ENCODE assay signal across 1 cellular context in the genomic region with DNA sequence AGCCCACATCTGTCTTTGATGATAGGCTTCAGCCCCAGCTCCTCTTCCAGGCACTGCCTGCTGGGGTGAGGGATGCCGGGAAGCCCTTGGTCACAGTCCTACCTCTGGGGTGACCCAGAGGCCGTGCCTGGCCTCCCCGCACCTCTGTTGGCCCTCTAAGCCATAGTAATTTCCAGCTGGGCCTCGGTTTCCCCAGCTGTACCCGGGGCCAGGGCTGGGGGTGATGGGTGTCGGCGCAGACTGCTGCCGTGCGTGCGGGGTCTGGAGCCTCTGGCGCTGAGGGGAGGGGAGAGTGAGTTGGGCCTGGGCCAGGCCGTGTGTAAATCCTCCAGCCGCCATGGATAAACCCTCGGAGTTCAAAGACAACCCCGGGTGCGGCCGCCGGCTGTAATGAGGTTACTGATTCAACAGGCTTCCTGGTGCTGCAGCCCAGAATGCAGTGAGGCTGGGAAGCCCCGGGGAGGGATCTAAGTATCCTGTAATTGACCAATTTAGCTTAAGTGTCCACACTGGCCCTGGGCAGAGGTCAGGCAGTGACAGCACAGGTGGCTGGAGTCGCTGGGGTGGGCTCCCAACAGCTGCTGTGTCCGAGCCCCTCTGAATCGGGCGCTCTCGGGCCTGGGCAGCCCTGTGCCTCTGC.
TF ChIP-seq lines count a peak whose summit lies in the region.

No MANE protein-coding gene starts in this region.

TF ChIP-seq in HepG2, 621 proteins besides CTCF, POLR2A, EP300 and RAD21 (continued from another document and continues in another):
- TF ChIP-seq ATF3 (CRISPR knock-in tag; IDR thresholded peaks at IDR 0.05) (no peak), U2AF2 (IDR thresholded peaks at IDR 0.05; ENCODE audit: low read depth, low read length) (no peak), PLSCR1 (CRISPR knock-in tag; IDR thresholded peaks at IDR 0.05; ENCODE audit: borderline replicate concordance) (no peak), STAT5B (CRISPR knock-in tag; IDR thresholded peaks at IDR 0.05) (no peak), ZNF530 (CRISPR knock-in tag; IDR thresholded peaks at IDR 0.05; ENCODE audit: low read depth) (no peak), SMC3 (IDR thresholded peaks at IDR 0.05; ENCODE audit: low read length) (no peak), KLF15 (CRISPR knock-in tag; IDR thresholded peaks at IDR 0.05; ENCODE audit: borderline replicate concordance) (no peak), MTA3 (CRISPR knock-in tag; IDR thresholded peaks at IDR 0.05) (no peak), NPAS2 (CRISPR knock-in tag; IDR thresholded peaks at IDR 0.05; ENCODE audit: borderline replicate concordance) (no peak), ZNF10 (CRISPR knock-in tag; IDR thresholded peaks at IDR 0.05; ENCODE audit: borderline replicate concordance, low read depth) (no peak), ARID3A (IDR thresholded peaks at IDR 0.05; ENCODE audit: low read depth, low read length) (0 out of 2 replicates have a peak, but pooled peaks have one; percentile 31), GPBP1L1 (CRISPR knock-in tag; IDR thresholded peaks at IDR 0.05) (no peak), JUND (CRISPR knock-in tag; IDR thresholded peaks at IDR 0.05) (no peak), ZBTB1 (CRISPR knock-in tag; IDR thresholded peaks at IDR 0.05; ENCODE audit: borderline replicate concordance) (no peak), NFKB2 (CRISPR knock-in tag; IDR thresholded peaks at IDR 0.05; ENCODE audit: borderline replicate concordance) (peak; percentile 26; the same call in 1 of the 2 replicates), ZKSCAN1 (IDR thresholded peaks at IDR 0.05; ENCODE audit: low read length) (no peak), NR2F2 (IDR thresholded peaks at IDR 0.05; ENCODE audit: borderline replicate concordance, low read depth) (no peak), GLI4 (CRISPR knock-in tag; IDR thresholded peaks at IDR 0.05; ENCODE audit: borderline replicate concordance) (no peak), USF2 (IDR thresholded peaks at IDR 0.05; ENCODE audit: low read depth, low read length) (no peak), USF2 (CRISPR knock-in tag; IDR thresholded peaks at IDR 0.05; ENCODE audit: borderline replicate concordance) (no peak), ZNF850 (CRISPR knock-in tag; conservative IDR thresholded peaks at IDR 0.05) (no peak), ZKSCAN5 (CRISPR knock-in tag; IDR thresholded peaks at IDR 0.05) (no peak), WIZ (CRISPR knock-in tag; IDR thresholded peaks at IDR 0.05) (no peak), ZNF747 (CRISPR knock-in tag; IDR thresholded peaks at IDR 0.05; ENCODE audit: borderline replicate concordance) (peak; percentile 71; the same call in 1 of the 2 replicates), ZNF572 (CRISPR knock-in tag; IDR thresholded peaks at IDR 0.05) (no peak), EZH2 (conservative IDR thresholded peaks at IDR 0.05; ENCODE audit: low read depth, low read length) (no peak), ZNF557 (CRISPR knock-in tag; IDR thresholded peaks at IDR 0.05) (no peak), SYNCRIP (IDR thresholded peaks at IDR 0.05; ENCODE audit: insufficient read depth, low read depth, low read length) (no peak), SATB2 (CRISPR knock-in tag; IDR thresholded peaks at IDR 0.05) (no peak), ZNF362 (CRISPR knock-in tag; IDR thresholded peaks at IDR 0.05; ENCODE audit: borderline replicate concordance) (no peak), ZFP62 (CRISPR knock-in tag; IDR thresholded peaks at IDR 0.05) (no peak), NR3C1 (CRISPR knock-in tag; IDR thresholded peaks at IDR 0.05) (no peak), ZNF143 (CRISPR knock-in tag; IDR thresholded peaks at IDR 0.05) (0 out of 2 replicates have a peak, but pooled peaks have one; percentile 32)
- TF ChIP-seq, protein P1, sequence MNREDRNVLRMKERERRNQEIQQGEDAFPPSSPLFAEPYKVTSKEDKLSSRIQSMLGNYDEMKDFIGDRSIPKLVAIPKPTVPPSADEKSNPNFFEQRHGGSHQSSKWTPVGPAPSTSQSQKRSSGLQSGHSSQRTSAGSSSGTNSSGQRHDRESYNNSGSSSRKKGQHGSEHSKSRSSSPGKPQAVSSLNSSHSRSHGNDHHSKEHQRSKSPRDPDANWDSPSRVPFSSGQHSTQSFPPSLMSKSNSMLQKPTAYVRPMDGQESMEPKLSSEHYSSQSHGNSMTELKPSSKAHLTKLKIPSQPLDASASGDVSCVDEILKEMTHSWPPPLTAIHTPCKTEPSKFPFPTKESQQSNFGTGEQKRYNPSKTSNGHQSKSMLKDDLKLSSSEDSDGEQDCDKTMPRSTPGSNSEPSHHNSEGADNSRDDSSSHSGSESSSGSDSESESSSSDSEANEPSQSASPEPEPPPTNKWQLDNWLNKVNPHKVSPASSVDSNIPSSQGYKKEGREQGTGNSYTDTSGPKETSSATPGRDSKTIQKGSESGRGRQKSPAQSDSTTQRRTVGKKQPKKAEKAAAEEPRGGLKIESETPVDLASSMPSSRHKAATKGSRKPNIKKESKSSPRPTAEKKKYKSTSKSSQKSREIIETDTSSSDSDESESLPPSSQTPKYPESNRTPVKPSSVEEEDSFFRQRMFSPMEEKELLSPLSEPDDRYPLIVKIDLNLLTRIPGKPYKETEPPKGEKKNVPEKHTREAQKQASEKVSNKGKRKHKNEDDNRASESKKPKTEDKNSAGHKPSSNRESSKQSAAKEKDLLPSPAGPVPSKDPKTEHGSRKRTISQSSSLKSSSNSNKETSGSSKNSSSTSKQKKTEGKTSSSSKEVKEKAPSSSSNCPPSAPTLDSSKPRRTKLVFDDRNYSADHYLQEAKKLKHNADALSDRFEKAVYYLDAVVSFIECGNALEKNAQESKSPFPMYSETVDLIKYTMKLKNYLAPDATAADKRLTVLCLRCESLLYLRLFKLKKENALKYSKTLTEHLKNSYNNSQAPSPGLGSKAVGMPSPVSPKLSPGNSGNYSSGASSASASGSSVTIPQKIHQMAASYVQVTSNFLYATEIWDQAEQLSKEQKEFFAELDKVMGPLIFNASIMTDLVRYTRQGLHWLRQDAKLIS (CRISPR knock-in tag; IDR thresholded peaks at IDR 0.05) = 0 out of 2 replicates have a peak, but pooled peaks have one; percentile 33
- TF ChIP-seq, protein P2, sequence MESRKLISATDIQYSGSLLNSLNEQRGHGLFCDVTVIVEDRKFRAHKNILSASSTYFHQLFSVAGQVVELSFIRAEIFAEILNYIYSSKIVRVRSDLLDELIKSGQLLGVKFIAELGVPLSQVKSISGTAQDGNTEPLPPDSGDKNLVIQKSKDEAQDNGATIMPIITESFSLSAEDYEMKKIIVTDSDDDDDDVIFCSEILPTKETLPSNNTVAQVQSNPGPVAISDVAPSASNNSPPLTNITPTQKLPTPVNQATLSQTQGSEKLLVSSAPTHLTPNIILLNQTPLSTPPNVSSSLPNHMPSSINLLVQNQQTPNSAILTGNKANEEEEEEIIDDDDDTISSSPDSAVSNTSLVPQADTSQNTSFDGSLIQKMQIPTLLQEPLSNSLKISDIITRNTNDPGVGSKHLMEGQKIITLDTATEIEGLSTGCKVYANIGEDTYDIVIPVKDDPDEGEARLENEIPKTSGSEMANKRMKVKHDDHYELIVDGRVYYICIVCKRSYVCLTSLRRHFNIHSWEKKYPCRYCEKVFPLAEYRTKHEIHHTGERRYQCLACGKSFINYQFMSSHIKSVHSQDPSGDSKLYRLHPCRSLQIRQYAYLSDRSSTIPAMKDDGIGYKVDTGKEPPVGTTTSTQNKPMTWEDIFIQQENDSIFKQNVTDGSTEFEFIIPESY (CRISPR knock-in tag; IDR thresholded peaks at IDR 0.05) = no peak
- TF ChIP-seq, protein P3, sequence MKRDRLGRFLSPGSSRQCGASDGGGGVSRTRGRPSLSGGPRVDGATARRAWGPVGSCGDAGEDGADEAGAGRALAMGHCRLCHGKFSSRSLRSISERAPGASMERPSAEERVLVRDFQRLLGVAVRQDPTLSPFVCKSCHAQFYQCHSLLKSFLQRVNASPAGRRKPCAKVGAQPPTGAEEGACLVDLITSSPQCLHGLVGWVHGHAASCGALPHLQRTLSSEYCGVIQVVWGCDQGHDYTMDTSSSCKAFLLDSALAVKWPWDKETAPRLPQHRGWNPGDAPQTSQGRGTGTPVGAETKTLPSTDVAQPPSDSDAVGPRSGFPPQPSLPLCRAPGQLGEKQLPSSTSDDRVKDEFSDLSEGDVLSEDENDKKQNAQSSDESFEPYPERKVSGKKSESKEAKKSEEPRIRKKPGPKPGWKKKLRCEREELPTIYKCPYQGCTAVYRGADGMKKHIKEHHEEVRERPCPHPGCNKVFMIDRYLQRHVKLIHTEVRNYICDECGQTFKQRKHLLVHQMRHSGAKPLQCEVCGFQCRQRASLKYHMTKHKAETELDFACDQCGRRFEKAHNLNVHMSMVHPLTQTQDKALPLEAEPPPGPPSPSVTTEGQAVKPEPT (CRISPR knock-in tag; IDR thresholded peaks at IDR 0.05; ENCODE audit: low read depth) = 0 out of 2 replicates have a peak, but pooled peaks have one; percentile 40
- TF ChIP-seq, protein P4, sequence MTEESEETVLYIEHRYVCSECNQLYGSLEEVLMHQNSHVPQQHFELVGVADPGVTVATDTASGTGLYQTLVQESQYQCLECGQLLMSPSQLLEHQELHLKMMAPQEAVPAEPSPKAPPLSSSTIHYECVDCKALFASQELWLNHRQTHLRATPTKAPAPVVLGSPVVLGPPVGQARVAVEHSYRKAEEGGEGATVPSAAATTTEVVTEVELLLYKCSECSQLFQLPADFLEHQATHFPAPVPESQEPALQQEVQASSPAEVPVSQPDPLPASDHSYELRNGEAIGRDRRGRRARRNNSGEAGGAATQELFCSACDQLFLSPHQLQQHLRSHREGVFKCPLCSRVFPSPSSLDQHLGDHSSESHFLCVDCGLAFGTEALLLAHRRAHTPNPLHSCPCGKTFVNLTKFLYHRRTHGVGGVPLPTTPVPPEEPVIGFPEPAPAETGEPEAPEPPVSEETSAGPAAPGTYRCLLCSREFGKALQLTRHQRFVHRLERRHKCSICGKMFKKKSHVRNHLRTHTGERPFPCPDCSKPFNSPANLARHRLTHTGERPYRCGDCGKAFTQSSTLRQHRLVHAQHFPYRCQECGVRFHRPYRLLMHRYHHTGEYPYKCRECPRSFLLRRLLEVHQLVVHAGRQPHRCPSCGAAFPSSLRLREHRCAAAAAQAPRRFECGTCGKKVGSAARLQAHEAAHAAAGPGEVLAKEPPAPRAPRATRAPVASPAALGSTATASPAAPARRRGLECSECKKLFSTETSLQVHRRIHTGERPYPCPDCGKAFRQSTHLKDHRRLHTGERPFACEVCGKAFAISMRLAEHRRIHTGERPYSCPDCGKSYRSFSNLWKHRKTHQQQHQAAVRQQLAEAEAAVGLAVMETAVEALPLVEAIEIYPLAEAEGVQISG (CRISPR knock-in tag; IDR thresholded peaks at IDR 0.05) = 0 out of 2 replicates have a peak, but pooled peaks have one; percentile 24
- TF ChIP-seq, protein P5, sequence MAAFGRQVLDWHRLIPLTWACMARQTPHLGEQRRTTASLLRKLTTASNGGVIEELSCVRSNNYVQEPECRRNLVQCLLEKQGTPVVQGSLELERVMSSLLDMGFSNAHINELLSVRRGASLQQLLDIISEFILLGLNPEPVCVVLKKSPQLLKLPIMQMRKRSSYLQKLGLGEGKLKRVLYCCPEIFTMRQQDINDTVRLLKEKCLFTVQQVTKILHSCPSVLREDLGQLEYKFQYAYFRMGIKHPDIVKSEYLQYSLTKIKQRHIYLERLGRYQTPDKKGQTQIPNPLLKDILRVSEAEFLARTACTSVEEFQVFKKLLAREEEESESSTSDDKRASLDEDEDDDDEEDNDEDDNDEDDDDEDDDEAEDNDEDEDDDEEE (CRISPR knock-in tag; IDR thresholded peaks at IDR 0.05) = no peak
